ENCODE assay signal across 1 cellular context in genomic region chr5:6615416-6615815, GRCh38.
TF ChIP-seq lines count a peak whose summit lies in the region.

No MANE protein-coding gene starts in this region.

TF ChIP-seq in IMR-90, 13 proteins besides CTCF, POLR2A, EP300 and RAD21:
- TF ChIP-seq MAFK (IDR thresholded peaks at IDR 0.05; ENCODE audit: low read depth, low read length) (no peak), RFX5 (IDR thresholded peaks at IDR 0.05; ENCODE audit: low read depth, low read length) (no peak), NFE2L2 (IDR thresholded peaks at IDR 0.05; ENCODE audit: low read depth, low read length) (no peak), ELK1 (IDR thresholded peaks at IDR 0.05; ENCODE audit: borderline replicate concordance, low read depth, low read length) (no peak), RCOR1 (IDR thresholded peaks at IDR 0.05; ENCODE audit: insufficient replicate concordance, low read length) (no peak), MAZ (IDR thresholded peaks at IDR 0.05; ENCODE audit: borderline replicate concordance, low read depth, low read length) (no peak)
